8 cellular contexts compared by ENCODE assay signal in the genomic region with DNA sequence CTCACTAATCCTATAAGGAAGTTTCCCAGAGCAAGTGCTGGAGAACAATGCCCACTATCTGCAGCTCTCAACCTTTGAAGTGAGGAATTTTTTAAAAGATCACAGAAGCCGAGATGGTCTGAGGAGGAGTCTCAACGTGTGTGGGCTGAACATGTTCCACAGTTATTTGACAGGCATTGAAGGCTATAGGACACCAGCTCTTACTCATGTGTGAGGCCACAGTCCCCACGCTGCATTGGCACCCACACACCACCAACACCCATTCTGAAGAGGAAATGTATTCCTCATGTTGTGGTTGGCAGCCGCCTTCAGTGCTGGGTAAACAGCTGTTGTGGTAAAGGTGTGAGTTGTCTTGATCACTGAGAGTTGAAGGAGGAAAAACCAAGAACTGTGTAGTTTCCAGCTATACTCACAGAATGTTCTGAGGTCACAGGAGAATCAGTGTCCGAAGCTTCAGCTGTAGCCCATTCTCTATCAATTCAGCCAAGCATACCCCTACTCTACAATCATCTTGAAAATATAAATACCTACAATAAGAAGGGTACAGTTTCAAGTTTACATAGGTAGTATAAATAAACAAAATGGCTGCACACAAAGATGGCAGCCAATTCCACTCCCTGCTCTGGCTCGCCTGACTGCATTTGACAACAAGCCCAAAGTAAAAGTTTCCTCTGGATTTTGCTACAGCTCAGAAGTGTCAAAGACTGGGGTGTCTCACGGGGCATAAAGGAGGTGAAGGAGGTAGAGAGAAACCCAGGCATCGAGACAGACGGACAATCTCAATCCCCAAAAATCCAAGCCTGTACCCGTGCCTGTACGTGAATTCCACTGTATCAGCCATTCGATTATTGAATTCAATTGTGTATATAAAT. TPM values are rescaled to one million over a fixed set of nuclear protein-coding genes. Genes with fewer than 3 reads are reported as not detected.
DNase-seq lines count a peak whose midpoint lies in the region; ATAC-seq lines count a peak whose summit lies in the region.
"Had no signal": no experiment of that assay in that cellular context is flagged by ENCODE, and none has a peak within 500 bp of the region (broad histone marks: within the 10 kb centered on the region; RNA-seq: fewer than 3 reads in every experiment).

No MANE protein-coding gene starts in this region.

- H3K27ac Mint-ChIP-seq in activated T-cell treated with anti-CD3 and anti-CD28 coated beads, Interleukin-2, amount 50 U/mL, for 72 hours: no peak overlapping the region
- H3K27ac Mint-ChIP-seq in natural killer cell treated with Interleukin-12 subunit alpha and Interleukin-12 subunit beta and Interleukin-15 and Interleukin-18, amount 100 ng/mL, for 72 hours: no peak overlapping the region
- H3K27ac Mint-ChIP-seq: nephron had no signal

- H3K9me3 Mint-ChIP-seq in activated T-cell treated with anti-CD3 and anti-CD28 coated beads, Interleukin-2, amount 50 U/mL, for 72 hours: peaks cover 7 to 10% of the 10 kb centered on the region in 2 donors
- H3K9me3 Mint-ChIP-seq in natural killer cell treated with Interleukin-12 subunit alpha and Interleukin-12 subunit beta and Interleukin-15 and Interleukin-18, amount 100 ng/mL, for 72 hours: peaks cover 12% of the 10 kb centered on the region
- H3K9me3 Mint-ChIP-seq: nephron had no signal

- no peak overlapping the region for H3K4me3 Mint-ChIP-seq in activated T-cell treated with anti-CD3 and anti-CD28 coated beads, Interleukin-2, amount 50 U/mL, for 72 hours
- H3K4me3 Mint-ChIP-seq in natural killer cell treated with Interleukin-12 subunit alpha and Interleukin-12 subunit beta and Interleukin-15 and Interleukin-18, amount 100 ng/mL, for 72 hours: no peak overlapping the region
- H3K4me3 Mint-ChIP-seq: nephron had no signal

- H3K27me3 Mint-ChIP-seq in activated T-cell treated with anti-CD3 and anti-CD28 coated beads, Interleukin-2, amount 50 U/mL, for 72 hours (ENCODE audit: low read depth): no peaks in the 10 kb centered on the region
- no peaks in the 10 kb centered on the region for H3K27me3 Mint-ChIP-seq in natural killer cell treated with Interleukin-12 subunit alpha and Interleukin-12 subunit beta and Interleukin-15 and Interleukin-18, amount 100 ng/mL, for 72 hours

- no peaks in the 10 kb centered on the region for H3K4me1 Mint-ChIP-seq in activated T-cell treated with anti-CD3 and anti-CD28 coated beads, Interleukin-2, amount 50 U/mL, for 72 hours (ENCODE audit: low read depth)
- H3K4me1 Mint-ChIP-seq in natural killer cell treated with Interleukin-12 subunit alpha and Interleukin-12 subunit beta and Interleukin-15 and Interleukin-18, amount 100 ng/mL, for 72 hours (ENCODE audit: low read depth in 2 of 2): peaks cover 34 to 38% of the 10 kb centered on the region in 2 donors
- H3K4me1 Mint-ChIP-seq: nephron had no signal

- peaks cover 15 to 29% of the 10 kb centered on the region in 2 donors for H3K36me3 Mint-ChIP-seq in activated T-cell treated with anti-CD3 and anti-CD28 coated beads, Interleukin-2, amount 50 U/mL, for 72 hours (ENCODE audit: insufficient read depth in 2 of 2)
- H3K36me3 Mint-ChIP-seq in natural killer cell treated with Interleukin-12 subunit alpha and Interleukin-12 subunit beta and Interleukin-15 and Interleukin-18, amount 100 ng/mL, for 72 hours: peaks cover 35% of the 10 kb centered on the region

- ATAC-seq in GM21423 (IDR thresholded peaks at IDR 0.05; ENCODE audit: unreplicated experiment) (peak; percentile 91), HG03575 (IDR thresholded peaks at IDR 0.05; ENCODE audit: extremely low read depth, insufficient number of reproducible peaks, low FRiP score, unreplicated experiment) (peak; percentile 73)
- ATAC-seq in activated T-cell treated with anti-CD3 and anti-CD28 coated beads, Interleukin-2, amount 50 U/mL, for 72 hours (replicated peaks in 1 of 2): peak; percentile 96 to 98
- ATAC-seq in natural killer cell treated with Interleukin-12 subunit alpha and Interleukin-12 subunit beta and Interleukin-15 and Interleukin-18, amount 100 ng/mL, for 72 hours: peak; percentile 98 to 99

- DNase-seq in activated T-cell treated with anti-CD3 and anti-CD28 coated beads, Interleukin-2, amount 50 U/mL, for 72 hours: peak; percentile 85 to 90
- peak; percentile 96 for DNase-seq in natural killer cell treated with Interleukin-12 subunit alpha and Interleukin-12 subunit beta and Interleukin-15 and Interleukin-18, amount 100 ng/mL, for 72 hours (ENCODE audit: low spot score)
- DNase-seq in NCI-H69 (lab: John Stamatoyannopoulos, UW) (no peak), EL (no peak), NCI-H748 (lab: John Stamatoyannopoulos, UW; ENCODE audit: unreplicated experiment) (no peak)

RNA-seq across cellular contexts. Expression of gene CD226, which starts 12.1 kb away (rescaled TPM):
- total RNA-seq in activated T-cell treated with anti-CD3 and anti-CD28 coated beads, Interleukin-2, amount 50 U/mL, for 72 hours: 10 to 100 TPM; 73.7 to 81.8 TPM
- 100 to 1,000 TPM; 153 to 181 TPM for total RNA-seq in natural killer cell treated with Interleukin-12 subunit alpha and Interleukin-12 subunit beta and Interleukin-15 and Interleukin-18, amount 100 ng/mL, for 72 hours

Comparison
In these comparisons a context has a peak if more than half of its experiments do, and no peak if none do; other contexts are left out.
1. DNase-seq: peak in activated T-cell treated with anti-CD3 and anti-CD28 coated beads, Interleukin-2, amount 50 U/mL, for 72 hours (2 of 2) and natural killer cell treated with Interleukin-12 subunit alpha and Interleukin-12 subunit beta and Interleukin-15 and Interleukin-18, amount 100 ng/mL, for 72 hours (single experiment); none in NCI-H69 (single experiment), EL (single experiment) and NCI-H748 (single experiment).
2. Peak in every context shown above with its lines, with median percentiles within 50 percentile points of each other: ATAC-seq.